Comparison of ENCODE assay signal across 20 cellular contexts in the genomic region with DNA sequence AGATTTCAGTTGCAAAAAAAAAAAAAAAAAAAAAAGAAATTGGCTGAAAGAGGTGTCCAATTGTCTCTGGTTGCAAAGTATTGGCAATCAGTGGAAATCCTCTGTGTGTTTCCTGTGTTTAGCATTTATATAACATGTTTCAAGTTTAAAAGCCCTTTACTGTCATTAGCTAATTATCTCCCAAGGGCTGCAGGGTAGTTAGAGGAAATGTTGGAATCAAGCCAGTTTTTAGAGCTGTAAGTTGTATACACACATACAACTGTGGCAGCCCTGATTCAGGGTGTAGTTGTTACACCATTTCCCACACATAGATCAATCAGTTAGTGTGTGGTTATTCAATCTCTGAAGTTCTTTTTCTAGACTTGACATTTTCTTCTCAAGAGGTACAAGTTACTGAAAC. TPM values are rescaled to one million over a fixed set of nuclear protein-coding genes. Genes with fewer than 3 reads are reported as not detected.
DNase-seq lines count a peak whose midpoint lies in the region; ATAC-seq and TF ChIP-seq lines count a peak whose summit lies in the region.
"Had no signal": no experiment of that assay in that cellular context is flagged by ENCODE, and none has a peak within 500 bp of the region (broad histone marks: within the 10 kb centered on the region; RNA-seq: fewer than 3 reads in every experiment).

No MANE protein-coding gene starts in this region.

- no peaks in the 10 kb centered on the region for H3K79me2 ChIP-seq in PC-9 (ENCODE audit: low read depth)

- CTCF ChIA-PET in PC-9 (lab: Charles Lee) = interaction anchor here (0.7 to 0.8 kb wide), 3 partner anchors 11 to 142 kb away, joined by 6 to 16 read pairs (median 10); no protein-coding TSS in a partner anchor

- H3K9me2 ChIP-seq in PC-9 (ENCODE audit: insufficient read depth) = no peaks in the 10 kb centered on the region

- H3K4me2 ChIP-seq in BLaER1 (peak overlapping the region; percentile 17; the same call in 1 of the 2 replicates), PC-9 (no peak overlapping the region)
- H3K4me2 ChIP-seq: smooth muscle cell had no signal

- no TSS peak for BruUV-seq in PC-9 (replicated peaks; lab: Mats Ljungman, UMichigan)

- peaks cover 28% of the 10 kb centered on the region for H3F3A ChIP-seq in PC-9 (ENCODE audit: insufficient read depth, low read depth)

- H2AFZ ChIP-seq in PC-9 = no peak overlapping the region

- H3K4me3 ChIP-seq in BLaER1 = no peak overlapping the region
- H3K4me3 ChIP-seq in PC-9 = no peak overlapping the region
- H3K4me3 ChIP-seq: esophagus muscularis mucosa, smooth muscle cell, thoracic aorta had no signal

- DNase-seq in NCI-H2107 (lab: John Stamatoyannopoulos, UW) (peak; percentile 26), PC-9 (no peak), foreskin melanocyte (no peak), kidney tubule cell (ENCODE audit: low spot score) (no peak)
- no peak for DNase-seq in activated T-cell treated with anti-CD3 and anti-CD28 coated beads, Interleukin-2, amount 50 U/mL, for 1 hour
- DNase-seq: activated B cell treated with CpG ODN at 0.5 μM for 24 hours; activated CD8-positive, alpha-beta memory T cell treated with anti-CD3 and anti-CD28 coated beads for 24 hours; head of caudate nucleus; islet precursor cell; KBM-7; NCI-H187; SHP77; T-helper 2 cell had no signal

- no peak for ATAC-seq in GM18909 (IDR thresholded peaks at IDR 0.05; ENCODE audit: poor library complexity, unreplicated experiment)
- ATAC-seq: activated T-helper 17 cell treated with anti-CD3 and anti-CD28 coated beads, Interleukin-2, amount 50 U/mL, for 72 hours had no signal

- H4K20me1 ChIP-seq in BLaER1 (no peaks in the 10 kb centered on the region), PC-9 (ENCODE audit: insufficient read depth) (no peaks in the 10 kb centered on the region)

- no peak for TF ChIP-seq RAD21 in Ishikawa (IDR thresholded peaks at IDR 0.05; ENCODE audit: low read depth)

- peaks cover 6% of the 10 kb centered on the region; the same call in 1 of the 2 replicates for H3K9me3 ChIP-seq in BLaER1
- no peaks in the 10 kb centered on the region for H3K9me3 ChIP-seq in PC-9 (ENCODE audit: insufficient read depth, low read depth)
- H3K9me3 ChIP-seq: esophagus muscularis mucosa, thoracic aorta had no signal

- H3K4me1 ChIP-seq in BLaER1 (peaks cover 17% of the 10 kb centered on the region), PC-9 (replicated peaks; ENCODE audit: insufficient read depth) (peaks cover 74% of the 10 kb centered on the region)

- H3K9ac ChIP-seq in BLaER1 = no peak overlapping the region

- H3K27ac ChIP-seq in BLaER1 (no peak overlapping the region), PC-9 (peak overlapping the region; percentile 8; the same call in 1 of the 2 replicates)
- H3K27ac ChIP-seq: esophagus muscularis mucosa, thoracic aorta had no signal

- intact Hi-C loops in PC-9 (cut with micrococcal nuclease; ENCODE audit: unreplicated experiment) = loop anchor here (2.0 to 5.0 kb wide), 2 partner anchors 34 to 75 kb away; no protein-coding TSS in a partner anchor

- H3K27me3 ChIP-seq in BLaER1 = no peaks in the 10 kb centered on the region
- H3K27me3 ChIP-seq in PC-9 (ENCODE audit: insufficient read depth, low read depth) = no peaks in the 10 kb centered on the region
- H3K27me3 ChIP-seq: esophagus muscularis mucosa had no signal

- H3K36me3 ChIP-seq in BLaER1 = no peaks in the 10 kb centered on the region
- H3K36me3 ChIP-seq in PC-9 (ENCODE audit: low read depth) = no peaks in the 10 kb centered on the region
- H3K36me3 ChIP-seq: esophagus muscularis mucosa, thoracic aorta had no signal

- POLR2A ChIA-PET in PC-9 (lab: Charles Lee; ENCODE audit: unreplicated experiment) = interaction anchor here (0.6 kb wide), 1 partner anchor 75 kb away, joined by 3 read pairs; no protein-coding TSS in a partner anchor

- TF ChIP-seq CTCF in PC-9 (conservative IDR thresholded peaks at IDR 0.05) = no peak

- no peak for TF ChIP-seq EP300 in Ishikawa (IDR thresholded peaks at IDR 0.05; ENCODE audit: borderline replicate concordance)

TF ChIP-seq in Ishikawa, 13 proteins besides CTCF, POLR2A, EP300 and RAD21:
- TF ChIP-seq TAF1 (IDR thresholded peaks at IDR 0.05; ENCODE audit: low read depth) (no peak), CEBPB (IDR thresholded peaks at IDR 0.05) (no peak), NFIC (IDR thresholded peaks at IDR 0.05) (0 out of 2 replicates have a peak, but pooled peaks have one; percentile 47)

RNA-seq across cellular contexts. Expression of a gene that starts 8.9 kb away (rescaled TPM):
- 23.2 and 26.2 TPM in 2 replicates for total RNA-seq in PC-9 (2021)
